24 cellular contexts compared by ENCODE assay signal in genomic region chr11:71279916-71280645, GRCh38. TPM values are rescaled to one million over a fixed set of nuclear protein-coding genes. Genes with fewer than 3 reads are reported as not detected.
"Had no signal": no experiment of that assay in that cellular context is flagged by ENCODE, and none has a peak within 500 bp of the region (broad histone marks: within the 10 kb centered on the region; RNA-seq: fewer than 3 reads in every experiment).

No MANE protein-coding gene starts in this region.

- H3K27me3 ChIP-seq: adrenal gland, breast epithelium, esophagus squamous epithelium, neutrophil, thyroid gland, uterus had no signal

- H3K9me2 ChIP-seq: SK-N-SH had no signal

- ATAC-seq: activated naive CD4-positive, alpha-beta T cell treated with anti-CD3 and anti-CD28 coated beads, Interleukin-2, amount 50 U/mL, for 72 hours; heart right ventricle; left lobe of liver; stimulated activated naive B cell treated with anti-CD40 and anti-IgM and Interleukin-4, amounts not matched to agents 10 μg/mL and 1 μg/mL and 100 μg/mL, for 72 hours; T-cell had no signal

- H3K27ac ChIP-seq: adrenal gland, esophagus squamous epithelium, heart right ventricle, neutrophil, parathyroid adenoma, spleen, thyroid gland, uterus had no signal

- H3K9me3 Mint-ChIP-seq: activated B cell treated with CpG ODN at 0.5 μM for 24 hours; activated CD4-positive, alpha-beta memory T cell treated with anti-CD3 and anti-CD28 coated beads, Interleukin-2, amount 10 ng/mL, durations not matched to agents 7 days and 5 days; activated naive CD4-positive, alpha-beta T cell treated with anti-CD3 and anti-CD28 coated beads, Interleukin-2, amount 50 U/mL, for 72 hours; stimulated activated naive B cell treated with anti-CD40 and anti-IgM and Interleukin-4, amounts not matched to agents 10 μg/mL and 1 μg/mL and 100 μg/mL, for 72 hours; T-cell had no signal

- H2AFZ ChIP-seq: parathyroid adenoma had no signal

- H3K27ac Mint-ChIP-seq: activated B cell treated with CpG ODN at 0.5 μM for 24 hours; activated CD4-positive, alpha-beta memory T cell treated with anti-CD3 and anti-CD28 coated beads, Interleukin-2, amount 10 ng/mL, durations not matched to agents 7 days and 5 days; activated naive CD4-positive, alpha-beta T cell treated with anti-CD3 and anti-CD28 coated beads, Interleukin-2, amount 50 U/mL, for 72 hours; stimulated activated naive B cell treated with anti-CD40 and anti-IgM and Interleukin-4, amounts not matched to agents 10 μg/mL and 1 μg/mL and 100 μg/mL, for 72 hours; T-cell had no signal

- H3K36me3 Mint-ChIP-seq: activated naive CD4-positive, alpha-beta T cell treated with anti-CD3 and anti-CD28 coated beads, Interleukin-2, amount 50 U/mL, for 72 hours; naive B cell; stimulated activated naive B cell treated with anti-CD40 and anti-IgM and Interleukin-4, amounts not matched to agents 10 μg/mL and 1 μg/mL and 100 μg/mL, for 72 hours; T-cell had no signal

- H3K4me3 ChIP-seq: adrenal gland, breast epithelium, esophagus squamous epithelium, heart right ventricle, spleen, thyroid gland, uterus had no signal

- H3K4me3 Mint-ChIP-seq: activated B cell treated with CpG ODN at 0.5 μM for 24 hours; activated CD4-positive, alpha-beta memory T cell treated with anti-CD3 and anti-CD28 coated beads, Interleukin-2, amount 10 ng/mL, durations not matched to agents 7 days and 5 days; stimulated activated naive B cell treated with anti-CD40 and anti-IgM and Interleukin-4, amounts not matched to agents 10 μg/mL and 1 μg/mL and 100 μg/mL, for 72 hours; T-cell had no signal

- H3K4me2 ChIP-seq: SK-N-SH had no signal

- DNase-seq: activated B cell treated with CpG ODN at 0.5 μM for 24 hours; activated CD4-positive, alpha-beta memory T cell treated with anti-CD3 and anti-CD28 coated beads, Interleukin-2, amount 10 ng/mL, durations not matched to agents 7 days and 5 days; activated CD4-positive, alpha-beta T cell treated with anti-CD3 and anti-CD28 coated beads for 48 hours; activated gamma-delta T cell; activated T-cell treated with anti-CD3 and anti-CD28 coated beads, Interleukin-2, amount 50 U/mL, for 48 hours; cortex of kidney; effector CD4-positive, alpha-beta T cell; esophagus squamous epithelium; heart right ventricle; naive B cell; SK-N-SH; spleen; stimulated activated CD4-positive, alpha-beta T cell treated with anti-CD3 and anti-CD28 coated beads, Interleukin-4, amount 100 ng/mL, for 4 hours; stimulated activated naive B cell treated with anti-CD40 and anti-IgM and Interleukin-4, amounts not matched to agents 10 μg/mL and 1 μg/mL and 100 μg/mL, for 72 hours; T-cell; thyroid gland; uterus had no signal

- H3K79me2 ChIP-seq: parathyroid adenoma had no signal

- H3K9ac ChIP-seq: parathyroid adenoma, SK-N-SH had no signal

- H3K9me3 ChIP-seq: adrenal gland, breast epithelium, esophagus squamous epithelium, heart right ventricle, neutrophil, SK-N-SH, spleen, thyroid gland, uterus had no signal

- H3K4me1 ChIP-seq: adrenal gland, breast epithelium, heart right ventricle, parathyroid adenoma, uterus had no signal

- H3K27me3 Mint-ChIP-seq: activated CD4-positive, alpha-beta memory T cell treated with anti-CD3 and anti-CD28 coated beads, Interleukin-2, amount 10 ng/mL, durations not matched to agents 7 days and 5 days had no signal

- H3K4me1 Mint-ChIP-seq: activated B cell treated with CpG ODN at 0.5 μM for 24 hours; activated CD4-positive, alpha-beta memory T cell treated with anti-CD3 and anti-CD28 coated beads, Interleukin-2, amount 10 ng/mL, durations not matched to agents 7 days and 5 days; naive B cell; stimulated activated naive B cell treated with anti-CD40 and anti-IgM and Interleukin-4, amounts not matched to agents 10 μg/mL and 1 μg/mL and 100 μg/mL, for 72 hours; T-cell had no signal

- H3K36me3 ChIP-seq: adrenal gland, breast epithelium, esophagus squamous epithelium, heart right ventricle, neutrophil, spleen, thyroid gland, uterus had no signal

RNA-seq across cellular contexts. Expression of gene SHANK2, which starts 27.7 kb away (rescaled TPM):
- total RNA-seq: activated CD4-positive, alpha-beta memory T cell treated with anti-CD3 and anti-CD28 coated beads, Interleukin-2, amount 10 ng/mL, durations not matched to agents 7 days and 5 days; activated naive CD4-positive, alpha-beta T cell treated with anti-CD3 and anti-CD28 coated beads, Interleukin-2, amount 50 U/mL, for 72 hours; endothelial cell of umbilical vein had no signal
- polyA plus RNA-seq: endothelial cell of umbilical vein had no signal
